In the genomic region with DNA sequence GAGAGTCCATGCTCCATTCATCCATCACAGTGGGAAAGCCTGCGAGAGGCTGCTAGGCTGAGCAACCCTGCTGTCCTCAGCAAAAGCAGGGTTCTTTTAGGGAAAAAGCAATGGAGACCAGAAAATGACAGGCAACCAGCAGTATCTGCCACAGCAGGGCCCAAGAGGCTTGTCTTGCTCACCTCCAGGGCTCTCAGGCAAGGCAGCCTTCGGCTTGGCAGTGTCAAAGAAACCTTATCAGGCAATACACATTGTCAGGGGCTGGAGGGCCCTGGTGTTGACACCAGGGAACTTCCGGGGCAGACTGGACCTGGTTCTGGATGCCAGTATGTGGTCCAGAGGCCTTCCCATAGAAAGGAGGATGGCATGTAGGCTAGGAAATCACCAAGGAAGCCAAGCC, we compare ENCODE assay signal across 17 cellular contexts. TPM values are rescaled to one million over a fixed set of nuclear protein-coding genes. Genes with fewer than 3 reads are reported as not detected.
DNase-seq lines count a peak whose midpoint lies in the region; ATAC-seq and TF ChIP-seq lines count a peak whose summit lies in the region.
"Had no signal": no experiment of that assay in that cellular context is flagged by ENCODE, and none has a peak within 500 bp of the region (broad histone marks: within the 10 kb centered on the region; RNA-seq: fewer than 3 reads in every experiment).

No MANE protein-coding gene starts in this region.

- POLR2A ChIA-PET in IMR-90 (lab: Charles Lee; ENCODE audit: unreplicated experiment): no interaction called here
- POLR2A ChIA-PET in naive thymus-derived CD4-positive, alpha-beta T cell (lab: Charles Lee): no interaction called here

- H3K4ac ChIP-seq in IMR-90 (ENCODE audit: low read depth, low read length): no peak overlapping the region

- no peak for TF ChIP-seq RAD21 in IMR-90 (IDR thresholded peaks at IDR 0.05; ENCODE audit: low read length)

- ATAC-seq in IMR-90 (ENCODE audit: low read depth): no peak
- ATAC-seq in naive thymus-derived CD4-positive, alpha-beta T cell: no peak
- ATAC-seq: GM23338 had no signal

- H3K4me2 ChIP-seq in IMR-90 (ENCODE audit: low read depth, low read length): no peak overlapping the region
- H3K4me2 ChIP-seq: BLaER1, GM23338 had no signal

- no TSS peak for BruUV-seq in IMR-90 (replicated peaks; lab: Mats Ljungman, UMichigan)

- CTCF ChIA-PET in IMR-90 (lab: Yijun Ruan, JAX): interaction anchor here (0.9 to 1.3 kb wide), 2 partner anchors 15 to 20 kb away, joined by 3 to 5 read pairs; no protein-coding TSS in a partner anchor
- CTCF ChIA-PET in naive thymus-derived CD4-positive, alpha-beta T cell (lab: Charles Lee): no interaction called here

- no peak overlapping the region for H3K56ac ChIP-seq in IMR-90 (ENCODE audit: extremely low read depth, insufficient read depth, low read length)

- H3K36me3 Mint-ChIP-seq in naive thymus-derived CD4-positive, alpha-beta T cell: no peaks in the 10 kb centered on the region
- H3K36me3 Mint-ChIP-seq: CD14-positive monocyte; CD4-positive, alpha-beta memory T cell had no signal

- no peak for TF ChIP-seq CTCF in cardiac muscle cell (IDR thresholded peaks at IDR 0.05; ENCODE audit: low read depth, low read length)
- no peak for TF ChIP-seq CTCF in right atrium auricular region (IDR thresholded peaks at IDR 0.05)
- no peak for TF ChIP-seq CTCF in IMR-90 (conservative IDR thresholded peaks at IDR 0.05; ENCODE audit: low read depth, low read length)
- no peak for TF ChIP-seq CTCF in esophagus squamous epithelium (IDR thresholded peaks at IDR 0.05)

- no peak overlapping the region for H3K18ac ChIP-seq in IMR-90 (ENCODE audit: low read depth, low read length)

- H4K8ac ChIP-seq in IMR-90 (ENCODE audit: low read depth in 2 of 2, low read length in 2 of 2): no peak overlapping the region

- no peak overlapping the region for H2AK9ac ChIP-seq in IMR-90 (replicated peaks; ENCODE audit: low read depth, low read length, poor library complexity)

- peaks cover 29% of the 10 kb centered on the region for H3K4me1 ChIP-seq in cardiac muscle cell (ENCODE audit: low read depth)
- H3K4me1 ChIP-seq in right atrium auricular region: peaks cover 0 to 26% of the 10 kb centered on the region in 2 donors
- H3K4me1 ChIP-seq in IMR-90 (ENCODE audit: control insufficient read depth, insufficient read depth, low read length): peaks cover 3% of the 10 kb centered on the region; the same call in 1 of the 2 replicates
- peaks cover 0 to 42% (median 22%) of the 10 kb centered on the region in 3 donors for H3K4me1 ChIP-seq in esophagus squamous epithelium
- H3K4me1 ChIP-seq in naive thymus-derived CD4-positive, alpha-beta T cell (ENCODE audit: control insufficient read depth in 2 of 2, insufficient read depth in 2 of 2, low read length in 2 of 2): no peaks in the 10 kb centered on the region

- no peak overlapping the region for H4K91ac ChIP-seq in IMR-90 (ENCODE audit: insufficient read depth, low read depth, low read length)

- no peak overlapping the region for H2BK15ac ChIP-seq in IMR-90 (ENCODE audit: low read depth, low read length)

- no peaks in the 10 kb centered on the region for H4K20me1 ChIP-seq in IMR-90 (ENCODE audit: insufficient read depth, low read length)
- H4K20me1 ChIP-seq: BLaER1 had no signal

- no peak overlapping the region for H2BK20ac ChIP-seq in IMR-90 (ENCODE audit: low read depth, low read length)

- H2BK120ac ChIP-seq in IMR-90 (ENCODE audit: low read depth, low read length): no peak overlapping the region

- peaks cover 9 to 38% (median 21%) of the 10 kb centered on the region in 5 donors for H3K27me3 Mint-ChIP-seq in naive thymus-derived CD4-positive, alpha-beta T cell

- H3K9me3 Mint-ChIP-seq in naive thymus-derived CD4-positive, alpha-beta T cell: no peaks in the 10 kb centered on the region
- H3K9me3 Mint-ChIP-seq: CD14-positive monocyte; CD4-positive, alpha-beta memory T cell; GM23338 had no signal

- no peaks in the 10 kb centered on the region for H3K36me3 ChIP-seq in cardiac muscle cell
- no peaks in the 10 kb centered on the region for H3K36me3 ChIP-seq in right atrium auricular region
- H3K36me3 ChIP-seq in IMR-90 (ENCODE audit: control insufficient read depth, insufficient read depth, low read length): no peaks in the 10 kb centered on the region
- H3K36me3 ChIP-seq in esophagus squamous epithelium: no peaks in the 10 kb centered on the region
- no peaks in the 10 kb centered on the region for H3K36me3 ChIP-seq in naive thymus-derived CD4-positive, alpha-beta T cell (ENCODE audit: control insufficient read depth in 2 of 3, insufficient read depth in 3 of 3, low read length in 3 of 3)
- H3K36me3 ChIP-seq: BLaER1 had no signal

- no CpG with 5 or more reads among the region's 3 CpGs for WGBS in IMR-90 (ENCODE audit: extremely low coverage in 2 of 2, insufficient read length in 1 of 2), 2 experiments
- 86% methylated on average over 1 of the region's 3 CpGs; no CpG with 5 or more reads in 1 of the 2 donors for WGBS in esophagus squamous epithelium, 2 donors

- H3K4me1 Mint-ChIP-seq in naive thymus-derived CD4-positive, alpha-beta T cell: no peaks in the 10 kb centered on the region
- H3K4me1 Mint-ChIP-seq: CD14-positive monocyte; CD4-positive, alpha-beta memory T cell had no signal

- H4K5ac ChIP-seq in IMR-90 (ENCODE audit: low read depth, low read length): no peak overlapping the region

- H3K79me1 ChIP-seq in IMR-90 (ENCODE audit: low read depth in 1 of 2, low read length in 2 of 2): no peaks in the 10 kb centered on the region

- H3K9me1 ChIP-seq in IMR-90 (ENCODE audit: insufficient read depth, low read length): 0 out of 2 replicates have a peak, but pooled peaks cover 3% of the 10 kb centered on the region

- no peak overlapping the region for H3K23ac ChIP-seq in IMR-90 (ENCODE audit: low read depth, low read length)

- no peak overlapping the region for H3K14ac ChIP-seq in IMR-90 (replicated peaks; ENCODE audit: low read depth, low read length)

- TF ChIP-seq POLR2A in IMR-90 (IDR thresholded peaks at IDR 0.05; ENCODE audit: low read depth, low read length): no peak
- TF ChIP-seq POLR2A in esophagus squamous epithelium (IDR thresholded peaks at IDR 0.05): no peak

- H2AK5ac ChIP-seq in IMR-90 (ENCODE audit: low read depth, low read length): no peak overlapping the region

- dilution Hi-C loops in IMR-90 (cut with HindIII; ENCODE audit: low sequenced_read_pairs, unreplicated experiment): no loop called here

- intact Hi-C loops in IMR-90 (cut with micrococcal nuclease) (no loop called here), esophagus squamous epithelium (cut with DNase I) (no loop called here)
- intact Hi-C loops in naive thymus-derived CD4-positive, alpha-beta T cell (cut with micrococcal nuclease): no loop called here

- H2AFZ ChIP-seq in IMR-90 (replicated peaks; ENCODE audit: low read length, poor library complexity): peak overlapping the region; percentile 49
- H2AFZ ChIP-seq: GM23338 had no signal

- no peaks in the 10 kb centered on the region for H3K9me3 ChIP-seq in cardiac muscle cell (ENCODE audit: low read depth)
- no peaks in the 10 kb centered on the region for H3K9me3 ChIP-seq in right atrium auricular region
- H3K9me3 ChIP-seq in IMR-90 (ENCODE audit: control insufficient read depth, insufficient read depth, low read length): no peaks in the 10 kb centered on the region
- H3K9me3 ChIP-seq in esophagus squamous epithelium: no peaks in the 10 kb centered on the region
- no peaks in the 10 kb centered on the region for H3K9me3 ChIP-seq in naive thymus-derived CD4-positive, alpha-beta T cell (ENCODE audit: control insufficient read depth in 2 of 3, low read length in 3 of 3)
- H3K9me3 ChIP-seq: BLaER1 had no signal

- H3K27me3 ChIP-seq in cardiac muscle cell (peaks cover 6% of the 10 kb centered on the region), right atrium auricular region (no peaks in the 10 kb centered on the region), IMR-90 (ENCODE audit: control insufficient read depth, insufficient read depth, low read length) (peaks cover 22% of the 10 kb centered on the region), esophagus squamous epithelium (no peaks in the 10 kb centered on the region)
- H3K27me3 ChIP-seq in naive thymus-derived CD4-positive, alpha-beta T cell (ENCODE audit: control insufficient read depth in 2 of 2, insufficient read depth in 2 of 2, low read length in 2 of 2): no peaks in the 10 kb centered on the region
- H3K27me3 ChIP-seq: BLaER1 had no signal

- no peak overlapping the region for H3K27ac Mint-ChIP-seq in naive thymus-derived CD4-positive, alpha-beta T cell
- H3K27ac Mint-ChIP-seq: CD14-positive monocyte; CD4-positive, alpha-beta memory T cell; GM23338 had no signal

- H2BK5ac ChIP-seq in IMR-90 (ENCODE audit: low read depth, low read length, poor library complexity, severe bottlenecking): no peak overlapping the region

- in situ Hi-C loops in IMR-90 (cut with MboI; ENCODE audit: low sequenced_read_pairs): loop anchor here (25.0 kb wide), 1 partner anchor 372 kb away; no protein-coding TSS in a partner anchor

- no peak overlapping the region for H3K4me3 Mint-ChIP-seq in naive thymus-derived CD4-positive, alpha-beta T cell
- H3K4me3 Mint-ChIP-seq: CD4-positive, alpha-beta memory T cell; GM23338 had no signal

- H3K27ac ChIP-seq in cardiac muscle cell: peak overlapping the region; percentile 51
- no peak overlapping the region for H3K27ac ChIP-seq in right atrium auricular region
- H3K27ac ChIP-seq in IMR-90 (ENCODE audit: insufficient read depth, low read length): no peak overlapping the region
- peak overlapping the region in 3 of 4 donors; percentile 84 to 90 (median 85) for H3K27ac ChIP-seq in esophagus squamous epithelium
- H3K27ac ChIP-seq in skin epidermis: peak overlapping the region in 13 of 21 experiments; percentile 2 to 89 (median 23)
- H3K27ac ChIP-seq in naive thymus-derived CD4-positive, alpha-beta T cell (ENCODE audit: low read depth, low read length): no peak overlapping the region
- H3K27ac ChIP-seq: BLaER1 had no signal

- H3K4me3 ChIP-seq in cardiac muscle cell: no peak overlapping the region
- no peak overlapping the region for H3K4me3 ChIP-seq in right atrium auricular region
- H3K4me3 ChIP-seq in IMR-90 (ENCODE audit: insufficient read depth, low read depth, low read length): no peak overlapping the region
- H3K4me3 ChIP-seq in esophagus squamous epithelium: no peak overlapping the region
- no peak overlapping the region for H3K4me3 ChIP-seq in skin epidermis
- no peak overlapping the region for H3K4me3 ChIP-seq in naive thymus-derived CD4-positive, alpha-beta T cell (ENCODE audit: low read length)
- H3K4me3 ChIP-seq: BLaER1, GM23338 had no signal

- DNase-seq in cardiac muscle cell (ENCODE audit: low read depth in 1 of 2, low spot score in 1 of 2) (no peak), right atrium auricular region (ENCODE audit: low spot score) (no peak), IMR-90 (no peak), esophagus squamous epithelium (lab: John Stamatoyannopoulos, UW) (no peak), NCI-H446 (lab: John Stamatoyannopoulos, UW) (no peak), NCI-H82 (lab: John Stamatoyannopoulos, UW) (no peak)
- no peak for DNase-seq in naive thymus-derived CD4-positive, alpha-beta T cell
- DNase-seq: 8988T; CD4-positive, alpha-beta memory T cell; DMS153; DMS79; GDM1; HCEC 1CT had no signal

- no peak overlapping the region for H3K9ac ChIP-seq in IMR-90 (ENCODE audit: low read depth, low read length)
- H3K9ac ChIP-seq: BLaER1 had no signal

RNA-seq across cellular contexts. Expression of gene TLCD5, which starts 10.2 kb away (rescaled TPM):
- total RNA-seq in cardiac muscle cell (14.9 and 25.0 TPM in 2 replicates), right atrium auricular region (10 to 100 TPM; 11.3 to 18.7 TPM), IMR-90 (2012; rRNA removed) (11.5 and 11.7 TPM in 2 replicates), esophagus squamous epithelium (1 to 10 TPM in 1 of 4 donors, under 1 TPM in 3; 0.23 to 3.2 (median 0.43) TPM)
- polyA plus RNA-seq in cardiac muscle cell (19.0 and 27.1 TPM in 2 replicates), IMR-90 (2012; rRNA removed) (6.8 and 9.5 TPM in 2 replicates)
- 3.3 and 6.1 TPM in 2 replicates for polyA plus RNA-seq in IMR-90 (2012; cell fraction: cytosol; rRNA removed)
- polyA plus RNA-seq in IMR-90 (2012; cell fraction: nucleus; rRNA removed; ENCODE audit: low replicate concordance): 7.4 and 38.8 TPM in 2 replicates
- under 1 TPM in 3 of 5 experiments, not detected in 2; 0.11 to 0.48 (median 0.17) TPM for total RNA-seq in naive thymus-derived CD4-positive, alpha-beta T cell
- not detected for polyA plus RNA-seq in naive thymus-derived CD4-positive, alpha-beta T cell
- polyA plus RNA-seq: CD14-positive monocyte had no signal

RNA-seq across cellular contexts. Expression of gene ARHGEF12, which starts 21.4 kb away (rescaled TPM):
- 29.9 and 43.4 TPM in 2 replicates for total RNA-seq in cardiac muscle cell
- 19.4 and 21.7 TPM in 2 replicates for polyA plus RNA-seq in cardiac muscle cell
- total RNA-seq in right atrium auricular region: 10 to 100 TPM; 84.0 to 87.2 TPM
- 115 and 131 TPM in 2 replicates for total RNA-seq in IMR-90 (2012; rRNA removed)
- 20.0 and 25.5 TPM in 2 replicates for polyA plus RNA-seq in IMR-90 (2012; rRNA removed)
- 4.8 and 7.0 TPM in 2 replicates for polyA plus RNA-seq in IMR-90 (2012; cell fraction: cytosol; rRNA removed)
- 4.6 and 29.2 TPM in 2 replicates for polyA plus RNA-seq in IMR-90 (2012; cell fraction: nucleus; rRNA removed; ENCODE audit: low replicate concordance)
- total RNA-seq in esophagus squamous epithelium: 100 to 1,000 TPM in 1 of 4 donors, 10 to 100 TPM in 3; 57.4 to 106 (median 70.7) TPM
- total RNA-seq in naive thymus-derived CD4-positive, alpha-beta T cell: 10 to 100 TPM in 2 of 5 experiments, 1 to 10 TPM in 3; 1.9 to 13.1 (median 3.5) TPM
- under 1 TPM; 0.38 to 0.49 TPM for polyA plus RNA-seq in naive thymus-derived CD4-positive, alpha-beta T cell

Comparison
In these comparisons a context has a peak if more than half of its experiments do, and no peak if none do; other contexts are left out.
1. H3K27ac ChIP-seq: peak in cardiac muscle cell (single experiment), esophagus squamous epithelium (3 of 4) and skin epidermis (13 of 21); none in right atrium auricular region (0 of 2), IMR-90 (single experiment) and naive thymus-derived CD4-positive, alpha-beta T cell (single experiment).